ENCODE assay signal across 10 cellular contexts in the genomic region with DNA sequence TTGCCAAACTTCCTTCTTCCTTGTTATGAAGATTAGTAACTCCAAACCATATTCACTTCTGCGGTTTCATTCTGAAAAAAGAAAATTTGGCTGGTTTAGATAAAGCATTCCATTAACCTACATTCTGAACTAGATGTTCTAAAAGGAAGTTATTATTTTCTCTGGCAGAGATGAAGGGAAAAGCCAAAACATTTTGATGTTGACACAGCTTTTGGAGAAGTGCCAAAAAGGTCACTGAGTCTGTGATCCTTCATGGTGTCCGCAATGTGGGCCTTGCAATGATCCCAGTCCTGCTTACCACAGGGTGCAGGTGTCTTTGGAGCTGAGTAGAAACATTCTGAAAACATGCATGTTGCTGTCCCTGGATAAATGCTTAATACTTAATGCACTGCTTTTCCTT. TPM values are rescaled to one million over a fixed set of nuclear protein-coding genes. Genes with fewer than 3 reads are reported as not detected.
DNase-seq lines count a peak whose midpoint lies in the region; ATAC-seq and TF ChIP-seq lines count a peak whose summit lies in the region.
"Had no signal": no experiment of that assay in that cellular context is flagged by ENCODE, and none has a peak within 500 bp of the region (broad histone marks: within the 10 kb centered on the region; RNA-seq: fewer than 3 reads in every experiment).

No MANE protein-coding gene starts in this region.

- no peaks in the 10 kb centered on the region for H3K36me3 Mint-ChIP-seq in MCF 10A (ENCODE audit: insufficient read depth, unreplicated experiment)
- H3K36me3 Mint-ChIP-seq: activated naive CD8-positive, alpha-beta T cell treated with anti-CD3 and anti-CD28 coated beads for 36 hours had no signal

- peaks cover 0 to 13% (median 9%) of the 10 kb centered on the region in 4 donors for H3K4me1 ChIP-seq in liver (ENCODE audit: control insufficient read depth in 4 of 4, insufficient read depth in 4 of 4, low read length in 3 of 4)

- no peak overlapping the region for H3K4me3 Mint-ChIP-seq in MCF 10A (ENCODE audit: unreplicated experiment)
- H3K4me3 Mint-ChIP-seq: activated naive CD8-positive, alpha-beta T cell treated with anti-CD3 and anti-CD28 coated beads for 36 hours had no signal

- no peaks in the 10 kb centered on the region for H3K9me3 Mint-ChIP-seq in MCF 10A (ENCODE audit: unreplicated experiment)
- H3K9me3 Mint-ChIP-seq: activated naive CD8-positive, alpha-beta T cell treated with anti-CD3 and anti-CD28 coated beads for 36 hours had no signal

- H3K4me1 Mint-ChIP-seq in MCF 10A (ENCODE audit: insufficient read depth, unreplicated experiment), result peaks cover 17% of the 10 kb centered on the region
- H3K4me1 Mint-ChIP-seq: activated naive CD8-positive, alpha-beta T cell treated with anti-CD3 and anti-CD28 coated beads for 36 hours had no signal

- BruUV-seq in MCF 10A (replicated peaks; lab: Mats Ljungman, UMichigan), result no TSS peak

- TF ChIP-seq POLR2A in NB4 (IDR thresholded peaks at IDR 0.05; ENCODE audit: extremely low read depth, insufficient read length), result no peak

- H3K27me3 ChIP-seq in liver (ENCODE audit: control insufficient read depth in 4 of 4, insufficient read depth in 4 of 4, low read length in 3 of 4), result no peaks in the 10 kb centered on the region

- H3K9ac ChIP-seq in liver (ENCODE audit: low read depth in 1 of 2, low read length in 2 of 2), result peak overlapping the region in 1 of 2 donors; percentile 13

- H3K4me3 ChIP-seq in NB4 (ENCODE audit: low read depth, low read length) (no peak overlapping the region), liver (ENCODE audit: low read depth in 1 of 3, low read length in 3 of 3) (no peak overlapping the region)
- H3K4me3 ChIP-seq: mucosa of descending colon had no signal

- POLR2A ChIA-PET in MCF 10A (lab: Yijun Ruan, JAX), result interaction anchor here (0.6 to 1.5 kb wide), 5 partner anchors 13 to 338 kb away, joined by 3 read pairs; no protein-coding TSS in a partner anchor

- 14% methylated on average over 2 of the region's 2 CpGs for WGBS in liver

- no peak for ATAC-seq in HG02571 (IDR thresholded peaks at IDR 0.05; ENCODE audit: unreplicated experiment)
- ATAC-seq in GM21786 (IDR thresholded peaks at IDR 0.05; ENCODE audit: unreplicated experiment), result no peak
- no peak for ATAC-seq in HG03378 (IDR thresholded peaks at IDR 0.05; ENCODE audit: unreplicated experiment)
- ATAC-seq: mucosa of descending colon had no signal

- TF ChIP-seq RAD21 in liver (IDR thresholded peaks at IDR 0.05), result peak; percentile 41 to 43

- no peaks in the 10 kb centered on the region for H3K36me3 ChIP-seq in liver (ENCODE audit: control insufficient read depth in 4 of 4, insufficient read depth in 3 of 4, low read depth in 1 of 4, low read length in 3 of 4)

- peak overlapping the region; percentile 63 for H3K27ac Mint-ChIP-seq in MCF 10A (ENCODE audit: low read depth, unreplicated experiment)
- H3K27ac Mint-ChIP-seq: activated naive CD8-positive, alpha-beta T cell treated with anti-CD3 and anti-CD28 coated beads for 36 hours had no signal

- peak overlapping the region in 1 of 2 donors; percentile 31 for H3K27ac ChIP-seq in liver (ENCODE audit: low read depth in 1 of 2, low read length in 2 of 2)

- TF ChIP-seq CTCF in NB4 (IDR thresholded peaks at IDR 0.05; ENCODE audit: low read depth, low read length) (no peak), MCF 10A (IDR thresholded peaks at IDR 0.05; ENCODE audit: unreplicated experiment) (no peak), liver (IDR thresholded peaks at IDR 0.05; ENCODE audit: low read depth, low read length, missing input control) (no peak)

- intact Hi-C loops in MCF 10A (cut with micrococcal nuclease), result no loop called here

- DNase-seq in AG08396 (ENCODE audit: low spot score) (peak; percentile 2), NB4 (ENCODE audit: low read depth) (peak; percentile 8), MCF 10A (ENCODE audit: unreplicated experiment) (peak; percentile 96)
- no peak for DNase-seq in activated CD4-positive, alpha-beta T cell treated with anti-CD3 and anti-CD28 coated beads, Interleukin-2, amount 50 U/mL, for 4 hours
- DNase-seq: activated naive CD8-positive, alpha-beta T cell treated with anti-CD3 and anti-CD28 coated beads for 36 hours had no signal

- CTCF ChIA-PET in MCF 10A (lab: Yijun Ruan, JAX), result interaction anchor here (0.9 kb wide), 1 partner anchor 80 kb away, joined by 5 read pairs; no protein-coding TSS in a partner anchor

- H3K9me3 ChIP-seq in liver (ENCODE audit: control insufficient read depth in 4 of 4, low read length in 3 of 4), result no peaks in the 10 kb centered on the region
- H3K9me3 ChIP-seq: mucosa of descending colon had no signal

- no peaks in the 10 kb centered on the region for H3K27me3 Mint-ChIP-seq in MCF 10A (ENCODE audit: insufficient read depth, unreplicated experiment)

TF ChIP-seq in liver, 16 proteins besides CTCF, POLR2A, EP300 and RAD21:
- TF ChIP-seq FOXA1 (IDR thresholded peaks at IDR 0.05), result peak; percentile 21
- peak; percentile 62 to 68 for TF ChIP-seq RXRA (IDR thresholded peaks at IDR 0.05)
- TF ChIP-seq GABPA (IDR thresholded peaks at IDR 0.05 in 1 of 2, conservative IDR thresholded peaks at IDR 0.05 in 1 of 2), result peak in 1 of 2 donors; percentile 8
- TF ChIP-seq HNF4A (conservative IDR thresholded peaks at IDR 0.05), result peak; percentile 45 to 47
- TF ChIP-seq HNF4G (IDR thresholded peaks at IDR 0.05), result no peak
- TF ChIP-seq, protein P1, sequence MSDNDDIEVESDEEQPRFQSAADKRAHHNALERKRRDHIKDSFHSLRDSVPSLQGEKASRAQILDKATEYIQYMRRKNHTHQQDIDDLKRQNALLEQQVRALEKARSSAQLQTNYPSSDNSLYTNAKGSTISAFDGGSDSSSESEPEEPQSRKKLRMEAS (IDR thresholded peaks at IDR 0.05), result peak; percentile 30
- peak; percentile 59 for TF ChIP-seq SP1 (IDR thresholded peaks at IDR 0.05)
- TF ChIP-seq YY1 (IDR thresholded peaks at IDR 0.05), result peak; percentile 71
- peak in 1 of 2 donors; percentile 26 for TF ChIP-seq JUND (IDR thresholded peaks at IDR 0.05)
- no peak for TF ChIP-seq EGR1 (IDR thresholded peaks at IDR 0.05; ENCODE audit: low read depth in 2 of 2)
- TF ChIP-seq, protein P2, sequence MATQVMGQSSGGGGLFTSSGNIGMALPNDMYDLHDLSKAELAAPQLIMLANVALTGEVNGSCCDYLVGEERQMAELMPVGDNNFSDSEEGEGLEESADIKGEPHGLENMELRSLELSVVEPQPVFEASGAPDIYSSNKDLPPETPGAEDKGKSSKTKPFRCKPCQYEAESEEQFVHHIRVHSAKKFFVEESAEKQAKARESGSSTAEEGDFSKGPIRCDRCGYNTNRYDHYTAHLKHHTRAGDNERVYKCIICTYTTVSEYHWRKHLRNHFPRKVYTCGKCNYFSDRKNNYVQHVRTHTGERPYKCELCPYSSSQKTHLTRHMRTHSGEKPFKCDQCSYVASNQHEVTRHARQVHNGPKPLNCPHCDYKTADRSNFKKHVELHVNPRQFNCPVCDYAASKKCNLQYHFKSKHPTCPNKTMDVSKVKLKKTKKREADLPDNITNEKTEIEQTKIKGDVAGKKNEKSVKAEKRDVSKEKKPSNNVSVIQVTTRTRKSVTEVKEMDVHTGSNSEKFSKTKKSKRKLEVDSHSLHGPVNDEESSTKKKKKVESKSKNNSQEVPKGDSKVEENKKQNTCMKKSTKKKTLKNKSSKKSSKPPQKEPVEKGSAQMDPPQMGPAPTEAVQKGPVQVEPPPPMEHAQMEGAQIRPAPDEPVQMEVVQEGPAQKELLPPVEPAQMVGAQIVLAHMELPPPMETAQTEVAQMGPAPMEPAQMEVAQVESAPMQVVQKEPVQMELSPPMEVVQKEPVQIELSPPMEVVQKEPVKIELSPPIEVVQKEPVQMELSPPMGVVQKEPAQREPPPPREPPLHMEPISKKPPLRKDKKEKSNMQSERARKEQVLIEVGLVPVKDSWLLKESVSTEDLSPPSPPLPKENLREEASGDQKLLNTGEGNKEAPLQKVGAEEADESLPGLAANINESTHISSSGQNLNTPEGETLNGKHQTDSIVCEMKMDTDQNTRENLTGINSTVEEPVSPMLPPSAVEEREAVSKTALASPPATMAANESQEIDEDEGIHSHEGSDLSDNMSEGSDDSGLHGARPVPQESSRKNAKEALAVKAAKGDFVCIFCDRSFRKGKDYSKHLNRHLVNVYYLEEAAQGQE (IDR thresholded peaks at IDR 0.05), result no peak
- TF ChIP-seq FOXA2 (IDR thresholded peaks at IDR 0.05), result peak; percentile 78
- TF ChIP-seq NR2F2 (IDR thresholded peaks at IDR 0.05), result peak; percentile 84
TF ChIP-seq in liver: peak in this region for 10.

RNA-seq across cellular contexts. Expression of a gene that starts 36.0 kb away (rescaled TPM):
- total RNA-seq in MCF 10A (2022) (17.0 and 36.2 TPM in 2 replicates), liver (1 to 10 TPM; 1.5 to 3.8 TPM)
- under 1 TPM; 0.33 to 0.65 TPM for polyA plus RNA-seq in liver

Comparison
In these comparisons a context has a peak if more than half of its experiments do, and no peak if none do; other contexts are left out.
1. DNase-seq: peak in AG08396 (single experiment), NB4 (single experiment) and MCF 10A (single experiment); none in activated CD4-positive, alpha-beta T cell treated with anti-CD3 and anti-CD28 coated beads, Interleukin-2, amount 50 U/mL, for 4 hours (0 of 2).